ENCODE assay signal across 2 cellular contexts in the genomic region with DNA sequence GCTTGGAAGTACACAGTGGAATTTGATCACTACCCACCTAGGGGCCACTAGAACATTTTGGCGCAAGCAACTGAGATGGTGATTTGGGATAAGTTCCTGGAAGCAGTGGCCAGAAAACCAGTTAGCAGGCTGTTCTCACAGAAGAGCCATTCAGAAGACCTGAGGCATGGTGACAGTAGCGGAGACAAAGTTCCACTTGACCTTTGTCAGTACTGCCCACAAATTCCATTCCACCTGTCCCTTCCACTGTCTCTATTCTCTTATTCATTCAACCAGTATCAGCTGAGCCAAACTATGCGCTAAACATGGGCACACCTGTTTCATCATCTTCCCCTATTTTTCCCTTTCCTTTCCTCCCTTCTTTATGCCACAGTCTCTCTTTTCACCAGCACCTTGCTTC.
TF ChIP-seq lines count a peak whose summit lies in the region.

No MANE protein-coding gene starts in this region.

TF ChIP-seq in SK-N-SH, 30 proteins besides CTCF, POLR2A, EP300 and RAD21:
- no peak for TF ChIP-seq EZH2phosphoT487 (IDR thresholded peaks at IDR 0.05; ENCODE audit: borderline replicate concordance, low read depth)
- TF ChIP-seq ELF1 (IDR thresholded peaks at IDR 0.05), result no peak
- no peak for TF ChIP-seq YY1 (IDR thresholded peaks at IDR 0.05; ENCODE audit: low read depth)
- TF ChIP-seq USF2 (IDR thresholded peaks at IDR 0.05; ENCODE audit: borderline replicate concordance, low read depth, low read length), result no peak
- TF ChIP-seq SIN3A (IDR thresholded peaks at IDR 0.05; ENCODE audit: borderline replicate concordance, low read depth, low read length), result no peak
- TF ChIP-seq SMC3 (IDR thresholded peaks at IDR 0.05; ENCODE audit: low read depth, low read length), result no peak
- TF ChIP-seq CHD2 (IDR thresholded peaks at IDR 0.05; ENCODE audit: low read length, partially characterized antibody), result no peak
- TF ChIP-seq RXRA (IDR thresholded peaks at IDR 0.05; ENCODE audit: borderline replicate concordance, low read depth), result no peak
- TF ChIP-seq GABPA (IDR thresholded peaks at IDR 0.05; ENCODE audit: low read depth), result no peak
- no peak for TF ChIP-seq FOXJ3 (CRISPR knock-in tag; IDR thresholded peaks at IDR 0.05)
- no peak for TF ChIP-seq MAX (IDR thresholded peaks at IDR 0.05; ENCODE audit: low read depth)
- no peak for TF ChIP-seq NRF1 (IDR thresholded peaks at IDR 0.05; ENCODE audit: low read depth, low read length)
- no peak for TF ChIP-seq IRF3 (IDR thresholded peaks at IDR 0.05; ENCODE audit: low read depth, low read length)
- TF ChIP-seq JUND (IDR thresholded peaks at IDR 0.05), result no peak
- TF ChIP-seq PBX3 (IDR thresholded peaks at IDR 0.05), result no peak
- no peak for TF ChIP-seq ZBTB33 (IDR thresholded peaks at IDR 0.05; ENCODE audit: borderline replicate concordance, low read depth)
- no peak for TF ChIP-seq TAF1 (IDR thresholded peaks at IDR 0.05; ENCODE audit: borderline replicate concordance, low read depth, low read length)
- TF ChIP-seq, protein P1, sequence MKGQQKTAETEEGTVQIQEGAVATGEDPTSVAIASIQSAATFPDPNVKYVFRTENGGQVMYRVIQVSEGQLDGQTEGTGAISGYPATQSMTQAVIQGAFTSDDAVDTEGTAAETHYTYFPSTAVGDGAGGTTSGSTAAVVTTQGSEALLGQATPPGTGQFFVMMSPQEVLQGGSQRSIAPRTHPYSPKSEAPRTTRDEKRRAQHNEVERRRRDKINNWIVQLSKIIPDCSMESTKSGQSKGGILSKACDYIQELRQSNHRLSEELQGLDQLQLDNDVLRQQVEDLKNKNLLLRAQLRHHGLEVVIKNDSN (IDR thresholded peaks at IDR 0.05; ENCODE audit: borderline replicate concordance, low read depth), result no peak

TF ChIP-seq in SK-N-SH treated with all-trans-retinoic acid at 6 μM for 48 hours, 23 proteins besides CTCF, POLR2A, EP300 and RAD21:
- TF ChIP-seq ZNF565 (CRISPR knock-in tag; conservative IDR thresholded peaks at IDR 0.05; ENCODE audit: low read depth) (no peak), CSDC2 (CRISPR knock-in tag; IDR thresholded peaks at IDR 0.05) (no peak), RARB (CRISPR knock-in tag; IDR thresholded peaks at IDR 0.05) (no peak), PPARA (CRISPR knock-in tag; IDR thresholded peaks at IDR 0.05; ENCODE audit: borderline replicate concordance) (no peak), ISL1 (CRISPR knock-in tag; IDR thresholded peaks at IDR 0.05) (no peak), TOX (CRISPR knock-in tag; IDR thresholded peaks at IDR 0.05; ENCODE audit: borderline replicate concordance) (no peak), ARNTL (CRISPR knock-in tag; IDR thresholded peaks at IDR 0.05; ENCODE audit: borderline replicate concordance, low read depth) (no peak)
TF ChIP-seq in SK-N-SH treated with all-trans-retinoic acid at 6 μM for 48 hours: peak in this region for 0.
